14 cellular contexts compared by ENCODE assay signal in the genomic region with DNA sequence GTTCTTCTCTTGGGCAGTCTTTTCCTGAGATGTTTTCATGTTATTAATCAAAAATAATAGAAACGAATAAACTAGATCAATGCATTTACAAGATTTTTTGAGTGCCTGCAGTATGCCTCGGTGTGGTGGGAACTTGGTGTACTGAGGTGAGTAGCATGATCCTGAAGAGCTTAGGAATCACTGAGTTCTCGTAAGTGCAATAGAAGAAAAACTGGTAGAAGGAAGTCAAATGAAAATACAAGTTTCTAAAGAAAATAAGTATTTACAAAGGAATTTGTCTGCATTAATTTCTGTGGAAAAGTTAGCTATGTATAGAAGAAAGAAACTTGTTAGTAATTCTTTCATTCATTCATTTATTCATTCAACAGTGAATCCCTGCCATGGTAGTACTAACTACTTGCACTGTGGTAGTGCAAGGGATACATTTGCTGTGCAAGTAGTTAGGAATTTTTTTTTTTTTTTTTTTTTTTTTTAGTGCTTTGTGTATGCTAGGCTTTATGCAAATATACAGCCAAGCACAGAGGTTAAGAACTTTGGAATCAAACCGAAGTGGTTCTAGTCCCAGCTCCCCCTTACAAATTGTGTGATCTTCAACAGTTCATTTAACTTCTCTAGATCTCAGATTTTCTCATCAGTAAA. TPM values are rescaled to one million over a fixed set of nuclear protein-coding genes. Genes with fewer than 3 reads are reported as not detected.
DNase-seq lines count a peak whose midpoint lies in the region; ATAC-seq, FAIRE-seq and TF ChIP-seq lines count a peak whose summit lies in the region.
"Had no signal": no experiment of that assay in that cellular context is flagged by ENCODE, and none has a peak within 500 bp of the region (broad histone marks: within the 10 kb centered on the region; RNA-seq: fewer than 3 reads in every experiment).

No MANE protein-coding gene starts in this region.

- H3K27me3 ChIP-seq in endothelial cell of umbilical vein (ENCODE audit: control insufficient read depth in 2 of 2, insufficient read depth in 2 of 2, low read length in 2 of 2) (no peaks in the 10 kb centered on the region), tibial artery (no peaks in the 10 kb centered on the region)
- H3K27me3 ChIP-seq: MG63, ovary had no signal

- peak overlapping the region; percentile 31 for H3K4me3 Mint-ChIP-seq in activated naive CD4-positive, alpha-beta T cell treated with anti-CD3 and anti-CD28 coated beads, Interleukin-2, amount 50 U/mL, for 24 hours
- no peak overlapping the region for H3K4me3 Mint-ChIP-seq in stimulated activated memory B cell treated with anti-CD40 and anti-IgM and Interleukin-4, amounts not matched to agents 10 μg/mL and 1 μg/mL and 100 μg/mL, for 72 hours

- H3K9me1 ChIP-seq in endothelial cell of umbilical vein (replicated peaks; ENCODE audit: control insufficient read depth, extremely low read depth, insufficient read depth, low read length) = no peaks in the 10 kb centered on the region

- H3K9ac ChIP-seq in SK-N-MC (ENCODE audit: insufficient read length) (peak overlapping the region; percentile 21), endothelial cell of umbilical vein (replicated peaks; ENCODE audit: extremely low read depth, insufficient read depth, low read length) (peak overlapping the region; percentile 96)

- H3K27me3 Mint-ChIP-seq in activated naive CD4-positive, alpha-beta T cell treated with anti-CD3 and anti-CD28 coated beads, Interleukin-2, amount 50 U/mL, for 24 hours = peaks cover 5% of the 10 kb centered on the region
- H3K27me3 Mint-ChIP-seq in stimulated activated memory B cell treated with anti-CD40 and anti-IgM and Interleukin-4, amounts not matched to agents 10 μg/mL and 1 μg/mL and 100 μg/mL, for 72 hours = no peaks in the 10 kb centered on the region

- CTCF ChIA-PET in endothelial cell of umbilical vein (lab: Charles Lee) = interaction anchor here (1.1 to 22.7 kb wide), 8 partner anchors 13 to 109 kb away, joined by 3 to 541 read pairs (median 11); partner anchors contain the start of gene NT5E

- H3K4me3 ChIP-seq in SK-N-MC (peak overlapping the region; percentile 58), endothelial cell of umbilical vein (replicated peaks in 1 of 3; ENCODE audit: insufficient read depth in 1 of 3, low read depth in 1 of 3, low read length in 3 of 3) (peak overlapping the region in 1 of 3 experiments; percentile 10), tibial artery (no peak overlapping the region)
- H3K4me3 ChIP-seq: MG63, ovary had no signal

- no peak for FAIRE-seq in endothelial cell of umbilical vein (lab: Jason Lieb, UNC)

- peaks cover 55% of the 10 kb centered on the region for H3K4me1 Mint-ChIP-seq in activated naive CD4-positive, alpha-beta T cell treated with anti-CD3 and anti-CD28 coated beads, Interleukin-2, amount 50 U/mL, for 24 hours
- H3K4me1 Mint-ChIP-seq in stimulated activated memory B cell treated with anti-CD40 and anti-IgM and Interleukin-4, amounts not matched to agents 10 μg/mL and 1 μg/mL and 100 μg/mL, for 72 hours = peaks cover 71% of the 10 kb centered on the region

- H3K27ac ChIP-seq in SK-N-MC (peak overlapping the region; percentile 79), endothelial cell of umbilical vein (ENCODE audit: insufficient read depth, low read depth, low read length) (peak overlapping the region; percentile 100), tibial artery (peak overlapping the region; percentile 66 to 71)

- in situ Hi-C loops in GM13976 (cut with MboI; ENCODE audit: low sequenced_read_pairs, unreplicated experiment) = no loop called here

- H3K36me3 Mint-ChIP-seq in activated naive CD4-positive, alpha-beta T cell treated with anti-CD3 and anti-CD28 coated beads, Interleukin-2, amount 50 U/mL, for 24 hours = no peaks in the 10 kb centered on the region
- no peaks in the 10 kb centered on the region for H3K36me3 Mint-ChIP-seq in stimulated activated memory B cell treated with anti-CD40 and anti-IgM and Interleukin-4, amounts not matched to agents 10 μg/mL and 1 μg/mL and 100 μg/mL, for 72 hours

- H3K9me3 ChIP-seq in SK-N-MC (ENCODE audit: low read depth, low read length) (no peaks in the 10 kb centered on the region), endothelial cell of umbilical vein (replicated peaks; ENCODE audit: control insufficient read depth, insufficient read depth, low read length) (no peaks in the 10 kb centered on the region), tibial artery (no peaks in the 10 kb centered on the region)
- H3K9me3 ChIP-seq: MG63, ovary had no signal

- H3K79me2 ChIP-seq in endothelial cell of umbilical vein (ENCODE audit: control insufficient read depth, insufficient read depth, low read length) = peaks cover 16% of the 10 kb centered on the region

- intact Hi-C loops in endothelial cell of umbilical vein (cut with micrococcal nuclease) (loop anchor here (1.0 to 10.0 kb wide), 10 partner anchors 13 to 819 kb away; partner anchors contain the start of genes NT5E, SNX14 and TBX18), tibial artery (cut with DNase I; ENCODE audit: low total_unique reads) (no loop called here)

- peak overlapping the region; percentile 79 for H3K4me2 ChIP-seq in endothelial cell of umbilical vein (ENCODE audit: insufficient read depth, low read length)

- peak overlapping the region; percentile 79 for H3K27ac Mint-ChIP-seq in activated naive CD4-positive, alpha-beta T cell treated with anti-CD3 and anti-CD28 coated beads, Interleukin-2, amount 50 U/mL, for 24 hours
- no peak overlapping the region for H3K27ac Mint-ChIP-seq in stimulated activated memory B cell treated with anti-CD40 and anti-IgM and Interleukin-4, amounts not matched to agents 10 μg/mL and 1 μg/mL and 100 μg/mL, for 72 hours

- no peak for DNase-seq in activated naive CD4-positive, alpha-beta T cell (lab: John Stamatoyannopoulos, UW)
- DNase-seq in SK-N-MC (ENCODE audit: low read depth, low spot score) (no peak), endothelial cell of umbilical vein (ENCODE audit: low read depth, low spot score) (no peak), tibial artery (no peak), GM13976 (ENCODE audit: low spot score) (no peak), AG08395 (ENCODE audit: low spot score) (no peak)
- DNase-seq: DMS79, NCI-H2029, NCI-H774 had no signal

- no peak for TF ChIP-seq CTCF in endothelial cell of umbilical vein (IDR thresholded peaks at IDR 0.05; ENCODE audit: extremely low read depth in 1 of 2, insufficient read depth in 1 of 2, low read depth in 1 of 2, low read length in 2 of 2)
- TF ChIP-seq CTCF in tibial artery (IDR thresholded peaks at IDR 0.05) = no peak
- TF ChIP-seq CTCF in GM13976 (IDR thresholded peaks at IDR 0.05; ENCODE audit: borderline replicate concordance, control extremely low read depth, extremely low read depth, insufficient read depth, missing control alignments) = no peak

- no peak for ATAC-seq in stimulated activated memory B cell treated with anti-CD40 and anti-IgM and Interleukin-4, amounts not matched to agents 10 μg/mL and 1 μg/mL and 100 μg/mL, for 72 hours
- ATAC-seq: Right ventricle myocardium inferior had no signal

- dilution Hi-C loops in endothelial cell of umbilical vein (cut with MboI; ENCODE audit: extremely low pct_ligation_motif_present, low sequenced_read_pairs) = loop anchor here (25.0 kb wide), 1 partner anchor 101 kb away; no protein-coding TSS in a partner anchor

- H3K36me3 ChIP-seq in SK-N-MC (ENCODE audit: insufficient read depth, low read length) = no peaks in the 10 kb centered on the region
- peaks cover 0 to 4% of the 10 kb centered on the region in 2 experiments for H3K36me3 ChIP-seq in endothelial cell of umbilical vein (ENCODE audit: control insufficient read depth in 2 of 2, extremely low read depth in 1 of 2, insufficient read depth in 2 of 2, low read length in 2 of 2)
- peaks cover 0 to 6% (median 5%) of the 10 kb centered on the region in 3 donors for H3K36me3 ChIP-seq in tibial artery
- H3K36me3 ChIP-seq: ovary had no signal

- H4K20me1 ChIP-seq in endothelial cell of umbilical vein (replicated peaks; ENCODE audit: control insufficient read depth, extremely low read depth, insufficient read depth, low read length) = no peaks in the 10 kb centered on the region

- H3K9me3 Mint-ChIP-seq in activated naive CD4-positive, alpha-beta T cell treated with anti-CD3 and anti-CD28 coated beads, Interleukin-2, amount 50 U/mL, for 24 hours = no peaks in the 10 kb centered on the region
- H3K9me3 Mint-ChIP-seq in stimulated activated memory B cell treated with anti-CD40 and anti-IgM and Interleukin-4, amounts not matched to agents 10 μg/mL and 1 μg/mL and 100 μg/mL, for 72 hours = no peaks in the 10 kb centered on the region

- no TSS peak for BruUV-seq in endothelial cell of umbilical vein (replicated peaks; lab: Mats Ljungman, UMichigan)

- no peak for TF ChIP-seq POLR2A in endothelial cell of umbilical vein (IDR thresholded peaks at IDR 0.05; ENCODE audit: low read depth, low read length)

- POLR2A ChIA-PET in endothelial cell of umbilical vein (lab: Charles Lee) = interaction anchor here (1.1 to 3.0 kb wide), 7 partner anchors 13 to 215 kb away, joined by 3 to 34 read pairs (median 7); partner anchors contain the start of gene NT5E

- H3K4me1 ChIP-seq in endothelial cell of umbilical vein (ENCODE audit: control insufficient read depth, extremely low read depth, insufficient read depth, low read length) = peaks cover 77% of the 10 kb centered on the region
- H3K4me1 ChIP-seq in tibial artery = peaks cover 0 to 86% (median 62%) of the 10 kb centered on the region in 4 donors

- H2AFZ ChIP-seq in endothelial cell of umbilical vein (ENCODE audit: low read depth, low read length) = no peak overlapping the region

TF ChIP-seq in endothelial cell of umbilical vein, 7 proteins besides CTCF, POLR2A, EP300 and RAD21 (continues in another document):
- TF ChIP-seq EZH2 (IDR thresholded peaks at IDR 0.05; ENCODE audit: borderline replicate concordance, low read depth, low read length, severe bottlenecking) = no peak
- no peak for TF ChIP-seq POLR2AphosphoS5 (IDR thresholded peaks at IDR 0.05; ENCODE audit: insufficient read depth, low read depth, low read length)
- TF ChIP-seq JUN (IDR thresholded peaks at IDR 0.05; ENCODE audit: borderline replicate concordance, insufficient read depth, insufficient read length, low read depth) = no peak
- TF ChIP-seq MYC (IDR thresholded peaks at IDR 0.05; ENCODE audit: low read depth, low read length) = no peak
- TF ChIP-seq GATA2 (IDR thresholded peaks at IDR 0.05; ENCODE audit: insufficient read depth, insufficient read length, low read depth, low read length) = no peak

RNA-seq across cellular contexts. Expression of gene NT5E, which starts 13.9 kb away (rescaled TPM):
- 48.2 and 115 TPM in 2 replicates for total RNA-seq in endothelial cell of umbilical vein
- polyA plus RNA-seq in endothelial cell of umbilical vein = 59.3 and 110 TPM in 2 replicates
- 59.9 and 64.0 TPM in 2 replicates for polyA plus RNA-seq in endothelial cell of umbilical vein (2011; cell fraction: cytosol; rRNA removed)
- polyA plus RNA-seq in endothelial cell of umbilical vein (2011; cell fraction: nucleus; rRNA removed) = 35.1 and 40.4 TPM in 2 replicates
- 47.0 and 83.3 TPM in 2 replicates for polyA plus RNA-seq in endothelial cell of umbilical vein (2012)
- 78.0 and 90.7 TPM in 2 replicates for polyA minus RNA-seq in endothelial cell of umbilical vein
- 4.2 TPM for polyA minus RNA-seq in endothelial cell of umbilical vein (2011; cell fraction: cytosol; rRNA and poly(A)+ RNA removed)
- polyA minus RNA-seq in endothelial cell of umbilical vein (2011; cell fraction: nucleus; rRNA and poly(A)+ RNA removed) = 41.8 and 43.6 TPM in 2 replicates
